8 cellular contexts compared by ENCODE assay signal in genomic region chr9:109880276-109881169, GRCh38.
DNase-seq lines count a peak whose midpoint lies in the region; ATAC-seq and TF ChIP-seq lines count a peak whose summit lies in the region.

No MANE protein-coding gene starts in this region.

- H3K4me3 Mint-ChIP-seq in osteocyte (ENCODE audit: unreplicated experiment) = no peak overlapping the region

- H3K27me3 Mint-ChIP-seq in osteocyte (ENCODE audit: unreplicated experiment) = no peaks in the 10 kb centered on the region

- no peaks in the 10 kb centered on the region for H3K36me3 ChIP-seq in colonic mucosa

- no peaks in the 10 kb centered on the region for H3K27me3 ChIP-seq in colonic mucosa

- peaks cover 11% of the 10 kb centered on the region for H3K4me1 Mint-ChIP-seq in osteocyte (ENCODE audit: unreplicated experiment)

- H3K9me3 ChIP-seq in colonic mucosa = no peaks in the 10 kb centered on the region

- ATAC-seq in HG02973 (IDR thresholded peaks at IDR 0.05; ENCODE audit: unreplicated experiment) = peak; percentile 87

- H3K27ac Mint-ChIP-seq in osteocyte (ENCODE audit: unreplicated experiment) = no peak overlapping the region

- no peak overlapping the region for H3K27ac ChIP-seq in colonic mucosa

- H3K9ac ChIP-seq in colonic mucosa (ENCODE audit: low read depth in 2 of 2, low read length in 2 of 2) = no peak overlapping the region

- DNase-seq in stimulated activated CD4-positive, alpha-beta T cell treated with anti-CD3 and anti-CD28 coated beads, Interleukin-15, amount 100 ng/mL, for 24 hours = peak; percentile 51
- no peak for DNase-seq in stimulated activated CD4-positive, alpha-beta T cell treated with anti-CD3 and anti-CD28 coated beads, Interleukin-4, amount 100 ng/mL, for 1 hour
- DNase-seq in RPMI8226 = peak; percentile 8
- no peak for DNase-seq in colonic mucosa
- no peak for DNase-seq in osteocyte (ENCODE audit: extremely low spot score, unreplicated experiment)
- DNase-seq in T1000 (lab: John Stamatoyannopoulos, UW) = no peak
- DNase-seq in midbrain (lab: John Stamatoyannopoulos, UW) = no peak

- H3K4me3 ChIP-seq in colonic mucosa = no peak overlapping the region

- no peaks in the 10 kb centered on the region for H3K4me1 ChIP-seq in colonic mucosa

- intact Hi-C loops in colonic mucosa (cut with DNase I) = no loop called here

- peak; percentile 36 for TF ChIP-seq CTCF in colonic mucosa (IDR thresholded peaks at IDR 0.05)
- TF ChIP-seq CTCF in osteocyte (IDR thresholded peaks at IDR 0.05) = peak; percentile 61

- no peaks in the 10 kb centered on the region for H3K9me3 Mint-ChIP-seq in osteocyte (ENCODE audit: unreplicated experiment)

- peaks cover 8% of the 10 kb centered on the region for H3K36me3 Mint-ChIP-seq in osteocyte (ENCODE audit: unreplicated experiment)

Comparison
In these comparisons a context has a peak if more than half of its experiments do, and no peak if none do; other contexts are left out.
1. DNase-seq: peak in stimulated activated CD4-positive, alpha-beta T cell treated with anti-CD3 and anti-CD28 coated beads, Interleukin-15, amount 100 ng/mL, for 24 hours (single experiment) and RPMI8226 (single experiment); none in stimulated activated CD4-positive, alpha-beta T cell treated with anti-CD3 and anti-CD28 coated beads, Interleukin-4, amount 100 ng/mL, for 1 hour (single experiment), colonic mucosa (single experiment), osteocyte (single experiment), T1000 (single experiment) and midbrain (single experiment).